17 cellular contexts compared by ENCODE assay signal in the genomic region with DNA sequence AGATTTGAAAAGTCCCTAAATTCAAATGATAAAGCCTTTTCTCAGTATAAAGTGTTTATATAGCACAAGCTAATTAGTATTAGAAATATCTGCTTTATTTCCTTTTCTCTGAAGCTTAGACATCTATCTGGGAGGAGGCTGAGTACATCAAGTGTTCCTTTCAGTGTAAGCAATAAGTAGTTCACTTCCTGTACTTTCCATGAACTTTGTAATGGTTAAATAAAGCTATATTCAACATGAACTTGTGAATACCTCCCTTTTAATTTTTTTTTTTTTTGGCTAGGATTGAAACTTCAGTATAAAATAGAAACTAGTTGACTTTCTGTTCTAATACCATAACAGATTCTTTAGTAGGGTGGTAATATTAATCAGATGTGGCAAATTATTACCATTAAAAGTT.
"Had no signal": no experiment of that assay in that cellular context is flagged by ENCODE, and none has a peak within 500 bp of the region (broad histone marks: within the 10 kb centered on the region; RNA-seq: fewer than 3 reads in every experiment).

No MANE protein-coding gene starts in this region.

- DNase-seq: activated CD4-positive, alpha-beta T cell treated with anti-CD3 and anti-CD28 coated beads, Interleukin-2, amount 10 ng/mL, durations not matched to agents 24 days and 14 days; activated CD8-positive, alpha-beta T cell treated with anti-CD3 and anti-CD28 coated beads, Interleukin-2, amount 10 ng/mL, durations not matched to agents 7 days and 5 days; activated naive CD4-positive, alpha-beta T cell treated with Interleukin-2 at 50 U/mL for 16 hours; activated T-cell treated with anti-CD3 and anti-CD28 coated beads, Interleukin-2, amount 50 U/mL, for 24 hours; brain microvascular endothelial cell; central memory CD4-positive, alpha-beta T cell; cortex of kidney; immature natural killer cell; psoas muscle; right cardiac atrium; stimulated activated CD4-positive, alpha-beta T cell treated with anti-CD3 and anti-CD28 coated beads, Interleukin-15, amount 100 ng/mL, for 24 hours; stimulated activated CD4-positive, alpha-beta T cell treated with anti-CD3 and anti-CD28 coated beads, Interleukin-2, amount 100 ng/mL, for 48 hours; T1000 had no signal

- H3K9me3 ChIP-seq: gastroesophageal sphincter, psoas muscle, tibial nerve had no signal

- H3K27ac ChIP-seq: brain microvascular endothelial cell, psoas muscle, skin epidermis, tibial nerve had no signal

- H3K4me3 ChIP-seq: gastroesophageal sphincter, psoas muscle, skin epidermis, tibial nerve had no signal

- H3K27me3 ChIP-seq: brain microvascular endothelial cell, gastroesophageal sphincter, tibial nerve had no signal

- H3K4me1 ChIP-seq: psoas muscle had no signal

- H3K36me3 ChIP-seq: brain microvascular endothelial cell, gastroesophageal sphincter, tibial nerve had no signal

- ATAC-seq: activated CD8-positive, alpha-beta T cell treated with anti-CD3 and anti-CD28 coated beads, Interleukin-2, amount 10 ng/mL, durations not matched to agents 7 days and 5 days; esophagus mucosa; gastroesophageal sphincter; psoas muscle; right cardiac atrium had no signal
